In the genomic region with DNA sequence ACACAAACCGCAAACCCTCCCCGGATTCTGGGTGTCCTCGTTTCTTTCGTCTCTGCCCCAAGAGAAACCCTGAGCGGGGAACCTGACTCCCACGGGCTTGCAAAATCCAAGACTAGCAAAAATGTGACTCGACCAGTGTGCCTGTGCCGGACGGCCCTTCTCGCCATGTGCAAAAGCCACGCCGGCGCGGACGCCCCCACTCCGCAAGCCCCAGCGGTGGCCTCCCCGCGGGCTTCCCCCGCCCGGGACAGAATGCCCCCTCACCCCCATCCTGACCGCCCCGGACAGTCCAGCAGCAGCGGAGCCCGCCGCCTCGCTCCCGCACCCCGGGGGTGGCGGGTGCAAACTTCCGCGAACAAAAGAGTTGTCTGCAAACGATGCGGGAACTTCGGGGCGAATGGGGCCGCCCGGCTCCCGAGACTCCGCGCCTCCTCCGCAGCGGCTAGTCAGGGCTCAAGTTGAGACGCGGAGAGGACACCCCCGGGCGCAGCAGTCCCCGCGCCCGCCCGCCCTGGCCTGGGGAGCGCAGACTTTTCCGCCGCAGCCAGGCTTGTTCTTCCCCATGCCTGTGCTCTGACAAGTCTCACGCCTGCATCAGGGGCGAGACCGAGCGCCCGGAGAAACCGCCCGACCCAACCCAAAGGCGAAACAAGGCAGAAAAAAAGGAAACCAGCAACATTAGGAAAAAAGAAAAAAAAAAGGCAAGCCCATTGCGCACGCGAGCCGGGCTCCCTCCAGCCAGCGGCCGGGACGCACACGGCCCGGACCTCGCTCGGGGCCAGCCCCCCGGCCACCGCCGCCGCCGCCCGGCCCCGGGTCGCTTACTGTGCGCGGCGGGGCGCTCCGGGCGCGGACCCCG, we compare ENCODE assay signal across 8 cellular contexts. TPM values are rescaled to one million over a fixed set of nuclear protein-coding genes. Genes with fewer than 3 reads are reported as not detected.
DNase-seq lines count a peak whose midpoint lies in the region; ATAC-seq and TF ChIP-seq lines count a peak whose summit lies in the region.

No MANE protein-coding gene starts in this region.

- H3K4me1 Mint-ChIP-seq in endothelial cell (ENCODE audit: unreplicated experiment) = peaks cover 49% of the 10 kb centered on the region

- H3K4me3 ChIP-seq in mucosa of stomach (ENCODE audit: low read length) = peak overlapping the region; percentile 16

- no peaks in the 10 kb centered on the region for H3K9me3 ChIP-seq in mucosa of stomach (ENCODE audit: control insufficient read depth, low read length)

- H3K27me3 ChIP-seq in mucosa of stomach (ENCODE audit: control insufficient read depth, insufficient read depth, low read length) = no peaks in the 10 kb centered on the region

- H3K4me3 Mint-ChIP-seq in endothelial cell (ENCODE audit: unreplicated experiment) = peak overlapping the region; percentile 97

- TF ChIP-seq CTCF in endothelial cell (IDR thresholded peaks at IDR 0.05; ENCODE audit: unreplicated experiment) = no peak

- no peaks in the 10 kb centered on the region for H3K36me3 ChIP-seq in mucosa of stomach (ENCODE audit: control insufficient read depth, insufficient read depth, low read length)

- peaks cover 68% of the 10 kb centered on the region for H3K4me1 ChIP-seq in mucosa of stomach (ENCODE audit: control insufficient read depth, insufficient read depth, low read length)

- H3K36me3 Mint-ChIP-seq in endothelial cell (ENCODE audit: low read depth, unreplicated experiment) = peaks cover 9% of the 10 kb centered on the region

- peaks cover 3% of the 10 kb centered on the region for H3K27me3 Mint-ChIP-seq in endothelial cell (ENCODE audit: unreplicated experiment)

- peak; percentile 3 to 33 for DNase-seq in NOMO-1 (lab: John Stamatoyannopoulos, UW; ENCODE audit: unreplicated experiment in 2 of 2)
- DNase-seq in NOMO-1 treated with dmso at 0.1 percent for 144 hours (lab: John Stamatoyannopoulos, UW; ENCODE audit: unreplicated experiment) = no peak
- peak; percentile 44 for DNase-seq in UCSD-AML1 (lab: John Stamatoyannopoulos, UW; ENCODE audit: unreplicated experiment)
- DNase-seq in endothelial cell (ENCODE audit: low spot score) = peak; percentile 47

- no peaks in the 10 kb centered on the region for H3K9me3 Mint-ChIP-seq in endothelial cell (ENCODE audit: unreplicated experiment)

- peak overlapping the region; percentile 58 for H3K9ac ChIP-seq in mucosa of stomach (ENCODE audit: low read length)

- ATAC-seq in HG03342 (IDR thresholded peaks at IDR 0.05; ENCODE audit: unreplicated experiment) (peak; percentile 12), GM18511 (IDR thresholded peaks at IDR 0.05; ENCODE audit: unreplicated experiment) (no peak), GM21390 (IDR thresholded peaks at IDR 0.05; ENCODE audit: unreplicated experiment) (no peak)

- peak overlapping the region; percentile 87 for H3K27ac Mint-ChIP-seq in endothelial cell (ENCODE audit: unreplicated experiment)

RNA-seq across cellular contexts. Expression of a gene that starts 0.8 kb away (rescaled TPM):
- 21.0 TPM for total RNA-seq in endothelial cell (ENCODE audit: unreplicated experiment)

RNA-seq across cellular contexts. Expression of a gene that starts 48.3 kb away (rescaled TPM):
- 12.5 TPM for total RNA-seq in endothelial cell (ENCODE audit: unreplicated experiment)

RNA-seq across cellular contexts. Expression of a gene that starts 58.2 kb away (rescaled TPM):
- 13.0 TPM for total RNA-seq in endothelial cell (ENCODE audit: unreplicated experiment)
